In the genomic region with DNA sequence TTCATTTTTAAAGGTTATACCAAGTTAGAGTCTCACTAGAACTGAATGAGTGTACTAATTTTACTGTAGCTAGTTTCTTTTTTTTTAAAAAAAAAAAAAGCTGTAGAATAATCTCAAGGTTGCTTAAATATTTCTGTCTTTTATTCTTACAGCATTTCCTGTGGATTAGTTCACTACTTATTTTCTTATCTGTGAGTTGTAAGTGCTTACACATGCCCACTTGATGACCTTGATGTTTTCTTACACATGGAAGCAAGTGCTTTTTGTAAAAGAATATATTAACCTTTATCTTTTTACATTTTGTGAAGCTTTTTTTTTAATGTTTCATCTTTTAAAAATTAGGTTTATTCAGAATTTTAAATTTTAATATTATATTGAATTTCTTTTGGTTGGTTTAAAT, we compare ENCODE assay signal across 2 cellular contexts.
TF ChIP-seq lines count a peak whose summit lies in the region.

No MANE protein-coding gene starts in this region.

TF ChIP-seq in GM23338, 12 proteins besides CTCF, POLR2A, EP300 and RAD21 (continued from another document):
- TF ChIP-seq, protein P1, sequence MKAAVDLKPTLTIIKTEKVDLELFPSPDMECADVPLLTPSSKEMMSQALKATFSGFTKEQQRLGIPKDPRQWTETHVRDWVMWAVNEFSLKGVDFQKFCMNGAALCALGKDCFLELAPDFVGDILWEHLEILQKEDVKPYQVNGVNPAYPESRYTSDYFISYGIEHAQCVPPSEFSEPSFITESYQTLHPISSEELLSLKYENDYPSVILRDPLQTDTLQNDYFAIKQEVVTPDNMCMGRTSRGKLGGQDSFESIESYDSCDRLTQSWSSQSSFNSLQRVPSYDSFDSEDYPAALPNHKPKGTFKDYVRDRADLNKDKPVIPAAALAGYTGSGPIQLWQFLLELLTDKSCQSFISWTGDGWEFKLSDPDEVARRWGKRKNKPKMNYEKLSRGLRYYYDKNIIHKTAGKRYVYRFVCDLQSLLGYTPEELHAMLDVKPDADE (IDR thresholded peaks at IDR 0.05): no peak
- TF ChIP-seq, protein P2, sequence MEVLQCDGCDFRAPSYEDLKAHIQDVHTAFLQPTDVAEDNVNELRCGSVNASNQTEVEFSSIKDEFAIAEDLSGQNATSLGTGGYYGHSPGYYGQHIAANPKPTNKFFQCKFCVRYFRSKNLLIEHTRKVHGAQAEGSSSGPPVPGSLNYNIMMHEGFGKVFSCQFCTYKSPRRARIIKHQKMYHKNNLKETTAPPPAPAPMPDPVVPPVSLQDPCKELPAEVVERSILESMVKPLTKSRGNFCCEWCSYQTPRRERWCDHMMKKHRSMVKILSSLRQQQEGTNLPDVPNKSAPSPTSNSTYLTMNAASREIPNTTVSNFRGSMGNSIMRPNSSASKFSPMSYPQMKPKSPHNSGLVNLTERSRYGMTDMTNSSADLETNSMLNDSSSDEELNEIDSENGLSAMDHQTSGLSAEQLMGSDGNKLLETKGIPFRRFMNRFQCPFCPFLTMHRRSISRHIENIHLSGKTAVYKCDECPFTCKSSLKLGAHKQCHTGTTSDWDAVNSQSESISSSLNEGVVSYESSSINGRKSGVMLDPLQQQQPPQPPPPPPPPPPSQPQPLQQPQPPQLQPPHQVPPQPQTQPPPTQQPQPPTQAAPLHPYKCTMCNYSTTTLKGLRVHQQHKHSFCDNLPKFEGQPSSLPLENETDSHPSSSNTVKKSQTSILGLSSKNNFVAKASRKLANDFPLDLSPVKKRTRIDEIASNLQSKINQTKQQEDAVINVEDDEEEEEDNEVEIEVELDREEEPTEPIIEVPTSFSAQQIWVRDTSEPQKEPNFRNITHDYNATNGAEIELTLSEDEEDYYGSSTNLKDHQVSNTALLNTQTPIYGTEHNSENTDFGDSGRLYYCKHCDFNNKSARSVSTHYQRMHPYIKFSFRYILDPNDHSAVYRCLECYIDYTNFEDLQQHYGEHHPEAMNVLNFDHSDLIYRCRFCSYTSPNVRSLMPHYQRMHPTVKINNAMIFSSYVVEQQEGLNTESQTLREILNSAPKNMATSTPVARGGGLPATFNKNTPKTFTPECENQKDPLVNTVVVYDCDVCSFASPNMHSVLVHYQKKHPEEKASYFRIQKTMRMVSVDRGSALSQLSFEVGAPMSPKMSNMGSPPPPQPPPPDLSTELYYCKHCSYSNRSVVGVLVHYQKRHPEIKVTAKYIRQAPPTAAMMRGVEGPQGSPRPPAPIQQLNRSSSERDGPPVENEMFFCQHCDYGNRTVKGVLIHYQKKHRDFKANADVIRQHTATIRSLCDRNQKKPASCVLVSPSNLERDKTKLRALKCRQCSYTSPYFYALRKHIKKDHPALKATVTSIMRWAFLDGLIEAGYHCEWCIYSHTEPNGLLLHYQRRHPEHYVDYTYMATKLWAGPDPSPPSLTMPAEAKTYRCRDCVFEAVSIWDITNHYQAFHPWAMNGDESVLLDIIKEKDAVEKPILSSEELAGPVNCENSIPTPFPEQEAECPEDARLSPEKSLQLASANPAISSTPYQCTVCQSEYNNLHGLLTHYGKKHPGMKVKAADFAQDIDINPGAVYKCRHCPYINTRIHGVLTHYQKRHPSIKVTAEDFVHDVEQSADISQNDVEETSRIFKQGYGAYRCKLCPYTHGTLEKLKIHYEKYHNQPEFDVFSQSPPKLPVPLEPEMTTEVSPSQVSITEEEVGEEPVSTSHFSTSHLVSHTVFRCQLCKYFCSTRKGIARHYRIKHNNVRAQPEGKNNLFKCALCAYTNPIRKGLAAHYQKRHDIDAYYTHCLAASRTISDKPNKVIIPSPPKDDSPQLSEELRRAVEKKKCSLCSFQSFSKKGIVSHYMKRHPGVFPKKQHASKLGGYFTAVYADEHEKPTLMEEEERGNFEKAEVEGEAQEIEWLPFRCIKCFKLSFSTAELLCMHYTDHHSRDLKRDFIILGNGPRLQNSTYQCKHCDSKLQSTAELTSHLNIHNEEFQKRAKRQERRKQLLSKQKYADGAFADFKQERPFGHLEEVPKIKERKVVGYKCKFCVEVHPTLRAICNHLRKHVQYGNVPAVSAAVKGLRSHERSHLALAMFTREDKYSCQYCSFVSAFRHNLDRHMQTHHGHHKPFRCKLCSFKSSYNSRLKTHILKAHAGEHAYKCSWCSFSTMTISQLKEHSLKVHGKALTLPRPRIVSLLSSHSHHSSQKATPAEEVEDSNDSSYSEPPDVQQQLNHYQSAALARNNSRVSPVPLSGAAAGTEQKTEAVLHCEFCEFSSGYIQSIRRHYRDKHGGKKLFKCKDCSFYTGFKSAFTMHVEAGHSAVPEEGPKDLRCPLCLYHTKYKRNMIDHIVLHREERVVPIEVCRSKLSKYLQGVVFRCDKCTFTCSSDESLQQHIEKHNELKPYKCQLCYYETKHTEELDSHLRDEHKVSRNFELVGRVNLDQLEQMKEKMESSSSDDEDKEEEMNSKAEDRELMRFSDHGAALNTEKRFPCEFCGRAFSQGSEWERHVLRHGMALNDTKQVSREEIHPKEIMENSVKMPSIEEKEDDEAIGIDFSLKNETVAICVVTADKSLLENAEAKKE (CRISPR knock-in tag; IDR thresholded peaks at IDR 0.05): no peak
- no peak for TF ChIP-seq NANOG (IDR thresholded peaks at IDR 0.05; ENCODE audit: borderline replicate concordance)

TF ChIP-seq in endothelial cell of umbilical vein, 7 proteins besides CTCF, POLR2A, EP300 and RAD21 (continued from another document):
- TF ChIP-seq MYC (IDR thresholded peaks at IDR 0.05; ENCODE audit: low read depth, low read length) (no peak), GATA2 (IDR thresholded peaks at IDR 0.05; ENCODE audit: insufficient read depth, insufficient read length, low read depth, low read length) (no peak)
TF ChIP-seq in endothelial cell of umbilical vein: peak in this region for 0.
